8 cellular contexts compared by ENCODE assay signal in genomic region chr3:159763466-159764210, GRCh38.
DNase-seq lines count a peak whose midpoint lies in the region; ATAC-seq and TF ChIP-seq lines count a peak whose summit lies in the region.

No MANE protein-coding gene starts in this region.

- H3K36me3 ChIP-seq in ascending aorta (no peaks in the 10 kb centered on the region), right atrium auricular region (no peaks in the 10 kb centered on the region), prostate gland (no peaks in the 10 kb centered on the region)

- ATAC-seq in GM19467 (IDR thresholded peaks at IDR 0.05; ENCODE audit: unreplicated experiment) (peak; percentile 66), HG03520 (IDR thresholded peaks at IDR 0.05; ENCODE audit: unreplicated experiment) (peak; percentile 58)

- peak; percentile 71 for TF ChIP-seq POLR2A in prostate gland (IDR thresholded peaks at IDR 0.05)

- H3K27ac ChIP-seq in ascending aorta (peak overlapping the region; percentile 99 to 100), right atrium auricular region (peak overlapping the region; percentile 97 to 98), prostate gland (peak overlapping the region; percentile 88 to 89)

- DNase-seq in DMS153 treated with DMSO at 0.1 percent for 48 hours (lab: John Stamatoyannopoulos, UW; ENCODE audit: unreplicated experiment) (peak; percentile 66), NCI-H82 (lab: John Stamatoyannopoulos, UW) (peak; percentile 97), ascending aorta (ENCODE audit: low spot score in 2 of 2) (peak; percentile 39 to 90), right atrium auricular region (ENCODE audit: low spot score) (peak; percentile 67), prostate gland (ENCODE audit: low spot score) (peak; percentile 69), inferior parietal cortex (ENCODE audit: extremely low spot score) (no peak)

- TF ChIP-seq CTCF in ascending aorta (IDR thresholded peaks at IDR 0.05) (peak in 2 of 3 experiments; percentile 15 to 55), right atrium auricular region (IDR thresholded peaks at IDR 0.05) (peak in 1 of 2 donors; percentile 48), prostate gland (IDR thresholded peaks at IDR 0.05) (peak in 2 of 4 experiments; percentile 63 to 67)

- H3K27me3 ChIP-seq in ascending aorta (no peaks in the 10 kb centered on the region), right atrium auricular region (no peaks in the 10 kb centered on the region), prostate gland (replicated peaks; ENCODE audit: insufficient read depth) (no peaks in the 10 kb centered on the region)

- WGBS in prostate gland: 0% methylated on average over 58 of the region's 75 CpGs

- H3K4me1 ChIP-seq in ascending aorta (peaks cover 3 to 25% of the 10 kb centered on the region in 2 donors), right atrium auricular region (peaks cover 0 to 62% of the 10 kb centered on the region in 2 donors), prostate gland (replicated peaks) (no peaks in the 10 kb centered on the region)

- intact Hi-C loops in ascending aorta (cut with DNase I) (loop anchor here (1.0 to 2.0 kb wide), 2 partner anchors 42 to 147 kb away; no protein-coding TSS in a partner anchor), prostate gland (cut with DNase I) (loop anchor here (2.0 kb wide), 1 partner anchor 31 kb away; no protein-coding TSS in a partner anchor)

- H3K9me3 ChIP-seq in ascending aorta (no peaks in the 10 kb centered on the region), right atrium auricular region (no peaks in the 10 kb centered on the region), prostate gland (no peaks in the 10 kb centered on the region)

- H3K4me3 ChIP-seq in ascending aorta (peak overlapping the region; percentile 69 to 93), right atrium auricular region (peak overlapping the region; percentile 79 to 80), prostate gland (peak overlapping the region; percentile 51 to 59)
